36 cellular contexts compared by ENCODE assay signal in the genomic region with DNA sequence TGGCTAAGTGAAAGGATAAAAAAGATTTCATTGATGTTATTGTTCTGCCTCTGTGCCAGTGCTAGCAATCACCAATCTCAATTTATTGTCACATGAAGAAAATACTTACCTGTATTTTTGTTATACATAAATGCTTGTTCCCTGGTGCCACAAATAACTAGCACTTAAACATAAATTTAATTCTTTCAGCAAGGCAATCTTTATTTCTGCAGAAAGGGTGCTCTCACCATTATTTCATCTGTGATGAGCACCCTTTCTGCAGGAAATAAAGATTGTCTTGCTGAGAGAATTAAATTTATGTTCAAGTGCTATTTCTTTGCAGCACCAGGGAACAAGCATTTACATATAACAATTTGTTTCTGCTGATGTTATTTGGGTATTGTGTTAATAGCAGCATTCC.
"Had no signal": no experiment of that assay in that cellular context is flagged by ENCODE, and none has a peak within 500 bp of the region (broad histone marks: within the 10 kb centered on the region; RNA-seq: fewer than 3 reads in every experiment).

No MANE protein-coding gene starts in this region.

- H3K27me3 Mint-ChIP-seq: activated CD4-positive, alpha-beta memory T cell treated with anti-CD3 and anti-CD28 coated beads, Interleukin-2, amount 10 ng/mL, durations not matched to agents 7 days and 5 days; activated CD4-positive, alpha-beta T cell treated with anti-CD3 and anti-CD28 coated beads for 36 hours; activated CD4-positive, alpha-beta T cell treated with anti-CD3 and anti-CD28 coated beads, Interleukin-2, amount 10 ng/mL, durations not matched to agents 7 days and 5 days; activated CD8-positive, alpha-beta memory T cell treated with anti-CD3 and anti-CD28 coated beads, Interleukin-2, amount 10 ng/mL, durations not matched to agents 7 days and 5 days; activated naive CD8-positive, alpha-beta T cell treated with anti-CD3 and anti-CD28 coated beads for 36 hours; activated T-helper 17 cell treated with anti-CD3 and anti-CD28 coated beads, Interleukin-2, amount 50 U/mL, for 72 hours had no signal

- H3K4me1 ChIP-seq: adrenal gland, body of pancreas, breast epithelium had no signal

- ATAC-seq: activated CD4-positive, alpha-beta T cell treated with anti-CD3 and anti-CD28 coated beads for 36 hours; activated CD4-positive, CD25-positive, alpha-beta regulatory T cell treated with anti-CD3 and anti-CD28 coated beads, Interleukin-2, amount 50 U/mL, for 24 hours; activated CD8-positive, alpha-beta memory T cell treated with anti-CD3 and anti-CD28 coated beads, Interleukin-2, amount 10 ng/mL, durations not matched to agents 7 days and 5 days; activated CD8-positive, alpha-beta T cell treated with anti-CD3 and anti-CD28 coated beads, Interleukin-2, amount 10 ng/mL, durations not matched to agents 7 days and 5 days; activated naive CD4-positive, alpha-beta T cell treated with anti-CD3 and anti-CD28 coated beads, Interleukin-2, amount 50 U/mL, for 72 hours; activated T-cell treated with anti-CD3 and anti-CD28 coated beads, Interleukin-2, amount 50 U/mL, for 4 hours; activated T-cell treated with anti-CD3 and anti-CD28 coated beads, Interleukin-2, amount 50 U/mL, for 72 hours; activated T-helper 17 cell treated with anti-CD3 and anti-CD28 coated beads, Interleukin-2, amount 50 U/mL, for 72 hours; body of pancreas; WTC11 had no signal

- H3K4me1 Mint-ChIP-seq: activated CD4-positive, alpha-beta memory T cell treated with anti-CD3 and anti-CD28 coated beads, Interleukin-2, amount 10 ng/mL, durations not matched to agents 7 days and 5 days; activated CD4-positive, alpha-beta T cell treated with anti-CD3 and anti-CD28 coated beads for 36 hours; activated CD4-positive, alpha-beta T cell treated with anti-CD3 and anti-CD28 coated beads, Interleukin-2, amount 10 ng/mL, durations not matched to agents 7 days and 5 days; activated CD8-positive, alpha-beta memory T cell treated with anti-CD3 and anti-CD28 coated beads, Interleukin-2, amount 10 ng/mL, durations not matched to agents 7 days and 5 days; activated naive CD8-positive, alpha-beta T cell treated with anti-CD3 and anti-CD28 coated beads for 36 hours; activated T-helper 17 cell treated with anti-CD3 and anti-CD28 coated beads, Interleukin-2, amount 50 U/mL, for 72 hours; WTC11 had no signal

- H3K27ac Mint-ChIP-seq: activated CD4-positive, alpha-beta memory T cell treated with anti-CD3 and anti-CD28 coated beads, Interleukin-2, amount 10 ng/mL, durations not matched to agents 7 days and 5 days; activated CD4-positive, alpha-beta T cell treated with anti-CD3 and anti-CD28 coated beads for 36 hours; activated CD4-positive, alpha-beta T cell treated with anti-CD3 and anti-CD28 coated beads, Interleukin-2, amount 10 ng/mL, durations not matched to agents 7 days and 5 days; activated CD8-positive, alpha-beta memory T cell treated with anti-CD3 and anti-CD28 coated beads, Interleukin-2, amount 10 ng/mL, durations not matched to agents 7 days and 5 days; activated CD8-positive, alpha-beta T cell treated with anti-CD3 and anti-CD28 coated beads, Interleukin-2, amount 10 ng/mL, durations not matched to agents 7 days and 5 days; activated naive CD4-positive, alpha-beta T cell treated with anti-CD3 and anti-CD28 coated beads for 36 hours; activated naive CD4-positive, alpha-beta T cell treated with anti-CD3 and anti-CD28 coated beads, Interleukin-2, amount 50 U/mL, for 72 hours; activated naive CD8-positive, alpha-beta T cell treated with anti-CD3 and anti-CD28 coated beads for 36 hours; activated T-cell treated with anti-CD3 and anti-CD28 coated beads, Interleukin-2, amount 50 U/mL, for 72 hours; activated T-helper 1 cell treated with anti-CD3 and anti-CD28 coated beads, Interleukin-12 subunit alpha, Interleukin-12 subunit beta, Interleukin-2, Interleukin-4 antibody, amounts not matched to agents 30 ng/mL and 10 ng/mL and 1 ng/mL, durations not matched to agents 14 hours and 24 hours and 36 hours; activated T-helper 17 cell treated with anti-CD3 and anti-CD28 coated beads, Interleukin-2, amount 50 U/mL, for 72 hours; T-helper 1 cell treated with Interleukin-12 subunit alpha and Interleukin-12 subunit beta and Interleukin-4 antibody, amounts not matched to agents 30 μg/mL and 1 μg/mL, for 36 hours; T-helper 2 cell treated with Interferon-gamma antibody and Interleukin-4, amounts not matched to agents 5 μg/mL and 100 μg/mL, for 36 hours; WTC11 had no signal

- H3K36me3 Mint-ChIP-seq: activated CD8-positive, alpha-beta memory T cell treated with anti-CD3 and anti-CD28 coated beads, Interleukin-2, amount 10 ng/mL, durations not matched to agents 7 days and 5 days; activated naive CD4-positive, alpha-beta T cell treated with anti-CD3 and anti-CD28 coated beads, Interleukin-2, amount 50 U/mL, for 72 hours had no signal

- H3K27ac ChIP-seq: adrenal gland, body of pancreas, brain microvascular endothelial cell, breast epithelium, WERI-Rb-1 had no signal

- H3K4me3 Mint-ChIP-seq: activated CD4-positive, alpha-beta memory T cell treated with anti-CD3 and anti-CD28 coated beads, Interleukin-2, amount 10 ng/mL, durations not matched to agents 7 days and 5 days; activated CD4-positive, alpha-beta T cell treated with anti-CD3 and anti-CD28 coated beads for 36 hours; activated CD4-positive, alpha-beta T cell treated with anti-CD3 and anti-CD28 coated beads, Interleukin-2, amount 10 ng/mL, durations not matched to agents 7 days and 5 days; activated CD8-positive, alpha-beta memory T cell treated with anti-CD3 and anti-CD28 coated beads, Interleukin-2, amount 10 ng/mL, durations not matched to agents 7 days and 5 days; activated CD8-positive, alpha-beta T cell treated with anti-CD3 and anti-CD28 coated beads, Interleukin-2, amount 10 ng/mL, durations not matched to agents 7 days and 5 days; activated naive CD4-positive, alpha-beta T cell treated with anti-CD3 and anti-CD28 coated beads for 36 hours; activated naive CD8-positive, alpha-beta T cell treated with anti-CD3 and anti-CD28 coated beads for 36 hours; activated T-cell treated with anti-CD3 and anti-CD28 coated beads, Interleukin-2, amount 50 U/mL, for 4 hours; activated T-cell treated with anti-CD3 and anti-CD28 coated beads, Interleukin-2, amount 50 U/mL, for 72 hours; activated T-helper 1 cell treated with anti-CD3 and anti-CD28 coated beads, Interleukin-12 subunit alpha, Interleukin-12 subunit beta, Interleukin-2, Interleukin-4 antibody, amounts not matched to agents 30 ng/mL and 10 ng/mL and 1 ng/mL, durations not matched to agents 14 hours and 24 hours and 36 hours; activated T-helper 17 cell treated with anti-CD3 and anti-CD28 coated beads, Interleukin-2, amount 50 U/mL, for 72 hours; T-helper 1 cell treated with Interleukin-12 subunit alpha and Interleukin-12 subunit beta and Interleukin-4 antibody, amounts not matched to agents 30 μg/mL and 1 μg/mL, for 36 hours; T-helper 2 cell treated with Interferon-gamma antibody and Interleukin-4, amounts not matched to agents 5 μg/mL and 100 μg/mL, for 36 hours; WTC11 had no signal

- H3K4me3 ChIP-seq: adrenal gland, body of pancreas, breast epithelium had no signal

- DNase-seq: activated CD4-positive, alpha-beta memory T cell treated with anti-CD3 and anti-CD28 coated beads, Interleukin-2, amount 10 ng/mL, durations not matched to agents 7 days and 5 days; activated CD4-positive, alpha-beta T cell treated with anti-CD3 and anti-CD28 coated beads for 1 hour; activated CD4-positive, alpha-beta T cell treated with anti-CD3 and anti-CD28 coated beads for 36 hours; activated CD4-positive, alpha-beta T cell treated with anti-CD3 and anti-CD28 coated beads for 48 hours; activated CD4-positive, alpha-beta T cell treated with anti-CD3 and anti-CD28 coated beads, Interleukin-2, amount 10 ng/mL, durations not matched to agents 7 days and 5 days; activated CD4-positive, alpha-beta T cell treated with anti-CD3 and anti-CD28 coated beads, Interleukin-2, amount 50 U/mL, for 48 hours; activated CD4-positive, CD25-positive, alpha-beta regulatory T cell; activated CD8-positive, alpha-beta memory T cell treated with anti-CD3 and anti-CD28 coated beads for 24 hours; activated CD8-positive, alpha-beta memory T cell treated with anti-CD3 and anti-CD28 coated beads, Interleukin-2, amount 10 ng/mL, durations not matched to agents 7 days and 5 days; activated CD8-positive, alpha-beta memory T cell treated with anti-CD3 and anti-CD28 coated beads, Interleukin-2, amount 50 U/mL, for 48 hours; activated CD8-positive, alpha-beta T cell treated with anti-CD3 and anti-CD28 coated beads, Interleukin-2, amount 10 ng/mL, durations not matched to agents 7 days and 5 days; activated effector memory CD4-positive, alpha-beta T cell treated with anti-CD3 and anti-CD28 coated beads, Interleukin-2, amount 50 U/mL, for 16 hours; activated gamma-delta T cell treated with Interleukin-2 at 50 U/mL for 16 hours; activated naive CD4-positive, alpha-beta T cell; activated naive CD4-positive, alpha-beta T cell treated with anti-CD3 and anti-CD28 coated beads for 36 hours; activated naive CD4-positive, alpha-beta T cell treated with anti-CD3 and anti-CD28 coated beads, Interleukin-2, amount 50 U/mL, for 16 hours; activated naive CD8-positive, alpha-beta T cell treated with anti-CD3 and anti-CD28 coated beads for 36 hours; activated T-cell treated with anti-CD3 and anti-CD28 coated beads, Interleukin-2, amount 50 U/mL, for 4 hours; activated T-cell treated with anti-CD3 and anti-CD28 coated beads, Interleukin-2, amount 50 U/mL, for 72 hours; adrenal gland; amniotic stem cell; aorta; body of pancreas; brain microvascular endothelial cell; central memory CD4-positive, alpha-beta T cell; T-helper 2 cell; T-helper 9 cell; WERI-Rb-1 had no signal

- H3K36me3 ChIP-seq: adrenal gland, brain microvascular endothelial cell, breast epithelium, WERI-Rb-1 had no signal

- H3K27me3 ChIP-seq: adrenal gland, body of pancreas, brain microvascular endothelial cell, breast epithelium had no signal
